Comparison of ENCODE assay signal across 12 cellular contexts in genomic region chr5:74643160-74643562, GRCh38. TPM values are rescaled to one million over a fixed set of nuclear protein-coding genes. Genes with fewer than 3 reads are reported as not detected.
DNase-seq lines count a peak whose midpoint lies in the region; TF ChIP-seq lines count a peak whose summit lies in the region.
"Had no signal": no experiment of that assay in that cellular context is flagged by ENCODE, and none has a peak within 500 bp of the region (broad histone marks: within the 10 kb centered on the region; RNA-seq: fewer than 3 reads in every experiment).

No MANE protein-coding gene starts in this region.

- no peaks in the 10 kb centered on the region for H3K9me2 ChIP-seq in GM23248 (ENCODE audit: insufficient read depth)

- H2AFZ ChIP-seq in GM23248 (peak overlapping the region; percentile 62; the same call in 1 of the 2 replicates), fibroblast of lung (ENCODE audit: low read length) (peak overlapping the region; percentile 42)

- in situ Hi-C loops in GM23248 (cut with MboI), result loop anchor here (10.0 kb wide), 1 partner anchor 608 kb away; no protein-coding TSS in a partner anchor

- no peak for TF ChIP-seq CTCF in fibroblast of lung (conservative IDR thresholded peaks at IDR 0.05 in 1 of 2, IDR thresholded peaks at IDR 0.05 in 1 of 2; ENCODE audit: low read depth in 1 of 2, low read length in 2 of 2)

- H3F3A ChIP-seq in GM23248 (ENCODE audit: insufficient read depth), result peaks cover 35% of the 10 kb centered on the region

- H3K9ac ChIP-seq in GM23248 (peak overlapping the region; percentile 32; the same call in 1 of the 2 replicates), fibroblast of lung (ENCODE audit: insufficient read depth, low read length) (no peak overlapping the region)

- POLR2A ChIA-PET in HEK293T (lab: Yijun Ruan, JAX), result no interaction called here

- peaks cover 16% of the 10 kb centered on the region for H3K79me2 ChIP-seq in GM23248 (ENCODE audit: insufficient read depth)
- H3K79me2 ChIP-seq in fibroblast of lung (ENCODE audit: control insufficient read depth, insufficient read depth, low read length), result peaks cover 21% of the 10 kb centered on the region

- CTCF ChIA-PET in HEK293T (lab: Yijun Ruan, JAX), result interaction anchor here (1.4 kb wide), 1 partner anchor 17 kb away, joined by 3 read pairs; no protein-coding TSS in a partner anchor

- H4K20me1 ChIP-seq in GM23248 (ENCODE audit: insufficient read depth), result no peaks in the 10 kb centered on the region
- no peaks in the 10 kb centered on the region for H4K20me1 ChIP-seq in fibroblast of lung (ENCODE audit: control insufficient read depth, extremely low read depth, insufficient read depth, low read length)

- peak overlapping the region; percentile 77 for H3K27ac ChIP-seq in GM23248
- peak overlapping the region; percentile 42 for H3K27ac ChIP-seq in fibroblast of lung (ENCODE audit: insufficient read depth, low read length)
- H3K27ac ChIP-seq: right atrium auricular region had no signal

- no peaks in the 10 kb centered on the region for H3K36me3 ChIP-seq in GM23248 (ENCODE audit: low read depth)
- H3K36me3 ChIP-seq in fibroblast of lung (ENCODE audit: control insufficient read depth, insufficient read depth, low read length), result no peaks in the 10 kb centered on the region
- H3K36me3 ChIP-seq: right atrium auricular region had no signal

- H3K27me3 ChIP-seq in GM23248 (replicated peaks; ENCODE audit: insufficient read depth), result no peaks in the 10 kb centered on the region
- H3K27me3 ChIP-seq in fibroblast of lung (ENCODE audit: control insufficient read depth, insufficient read depth, low read length), result no peaks in the 10 kb centered on the region
- H3K27me3 ChIP-seq: right atrium auricular region had no signal

- peak; percentile 94 for DNase-seq in GM23248
- peak; percentile 43 for DNase-seq in SIG-M5 (lab: John Stamatoyannopoulos, UW)
- peak; percentile 91 to 99 for DNase-seq in fibroblast of lung (ENCODE audit: low read depth in 2 of 2)
- DNase-seq in pulmonary artery endothelial cell (ENCODE audit: low read depth, low spot score), result peak; percentile 91
- DNase-seq in Kasumi-1 (lab: John Stamatoyannopoulos, UW), result no peak
- no peak for DNase-seq in retina
- no peak for DNase-seq in NCI-H2227 treated with DMSO at 0.1 percent for 48 hours (lab: John Stamatoyannopoulos, UW)
- DNase-seq in HEK293T (ENCODE audit: extremely low spot score), result no peak
- DNase-seq: activated effector memory CD4-positive, alpha-beta T cell treated with Interleukin-2 at 50 U/mL for 16 hours; stimulated activated naive CD8-positive, alpha-beta T cell treated with anti-CD3 and anti-CD28 coated beads, Interleukin-15, amount 100 ng/mL, for 72 hours had no signal

- peak overlapping the region; percentile 97 for H3K4me2 ChIP-seq in GM23248 (ENCODE audit: unreplicated experiment)
- peak overlapping the region; percentile 67 for H3K4me2 ChIP-seq in fibroblast of lung (ENCODE audit: extremely low read depth, insufficient read depth, low read length)

- H3K4me3 ChIP-seq in GM23248 (peak overlapping the region; percentile 36), fibroblast of lung (replicated peaks in 1 of 4; ENCODE audit: control extremely low read depth in 1 of 4, insufficient read depth in 1 of 4, low read depth in 3 of 4, low read length in 4 of 4) (no peak overlapping the region)
- H3K4me3 ChIP-seq: GM12878, right atrium auricular region had no signal

- WGBS in GM23248 (ENCODE audit: low coverage in 1 of 2, low lambda C conversion rate in 2 of 2, missing lambda C conversion rate in 2 of 2), 2 experiments, result 2 to 5% methylated on average over 4 of the region's 4 CpGs

- H3K4me1 ChIP-seq in GM23248 (ENCODE audit: insufficient read depth) (peaks cover 26% of the 10 kb centered on the region), fibroblast of lung (ENCODE audit: control insufficient read depth, extremely low read depth, insufficient read depth, low read length) (peaks cover 13% of the 10 kb centered on the region)

- no peaks in the 10 kb centered on the region for H3K9me3 ChIP-seq in GM23248 (ENCODE audit: low read depth)
- H3K9me3 ChIP-seq in fibroblast of lung (ENCODE audit: control insufficient read depth, insufficient read depth, low read depth, low read length), result no peaks in the 10 kb centered on the region
- H3K9me3 ChIP-seq: right atrium auricular region had no signal

TF ChIP-seq in HEK293T, 16 proteins besides CTCF, POLR2A, EP300 and RAD21:
- TF ChIP-seq FOXA1 (IDR thresholded peaks at IDR 0.05), result no peak
- TF ChIP-seq ELF4 (IDR thresholded peaks at IDR 0.05), result no peak
- no peak for TF ChIP-seq L3MBTL2 (conservative IDR thresholded peaks at IDR 0.05)
- TF ChIP-seq FOXM1 (IDR thresholded peaks at IDR 0.05; ENCODE audit: borderline replicate concordance), result no peak
- no peak for TF ChIP-seq HDGF (IDR thresholded peaks at IDR 0.05; ENCODE audit: borderline replicate concordance)
- TF ChIP-seq CTBP1 (IDR thresholded peaks at IDR 0.05; ENCODE audit: borderline replicate concordance), result no peak
- TF ChIP-seq LEF1 (IDR thresholded peaks at IDR 0.05; ENCODE audit: borderline replicate concordance), result no peak
- TF ChIP-seq FOXK2 (IDR thresholded peaks at IDR 0.05), result no peak
- TF ChIP-seq TARDBP (IDR thresholded peaks at IDR 0.05), result no peak
- TF ChIP-seq SUZ12 (IDR thresholded peaks at IDR 0.05), result no peak
- no peak for TF ChIP-seq ZNF384 (IDR thresholded peaks at IDR 0.05)
- TF ChIP-seq NFRKB (IDR thresholded peaks at IDR 0.05), result no peak
- TF ChIP-seq BHLHE40 (IDR thresholded peaks at IDR 0.05; ENCODE audit: borderline replicate concordance), result no peak
- TF ChIP-seq ARNT (IDR thresholded peaks at IDR 0.05), result no peak
- TF ChIP-seq PKNOX1 (IDR thresholded peaks at IDR 0.05), result no peak

RNA-seq across cellular contexts. Expression of gene ENC1, which starts 2.6 kb away (rescaled TPM):
- 15.3 and 18.5 TPM in 2 replicates for total RNA-seq in GM23248 (2014; rRNA removed; shearing (Covaris generic))
- polyA plus RNA-seq in GM23248 (2016; fragmentation: Nextera tagmentation; extraction: Ambion mirVana) (14.6 and 15.8 TPM in 2 replicates), fibroblast of lung (3.5 and 15.6 TPM in 2 replicates)
- total RNA-seq in fibroblast of lung (15.4 and 21.8 TPM in 2 replicates), pulmonary artery endothelial cell (71.5 and 101 TPM in 2 replicates)
- 3.3 and 14.0 TPM in 2 replicates for polyA plus RNA-seq in fibroblast of lung (2012)
- 13.3 and 50.6 TPM in 2 replicates for polyA minus RNA-seq in fibroblast of lung (ENCODE audit: low replicate concordance)

RNA-seq across cellular contexts. Expression of gene HEXB, which starts 41.9 kb away (rescaled TPM):
- total RNA-seq in GM23248 (2014; rRNA removed; shearing (Covaris generic)), result 106 and 109 TPM in 2 replicates
- polyA plus RNA-seq in GM23248 (2016; fragmentation: Nextera tagmentation; extraction: Ambion mirVana), result 127 TPM in 2 replicates
- total RNA-seq in fibroblast of lung, result 214 and 245 TPM in 2 replicates
- polyA plus RNA-seq in fibroblast of lung, result 203 and 254 TPM in 2 replicates
- 194 and 245 TPM in 2 replicates for polyA plus RNA-seq in fibroblast of lung (2012)
- polyA minus RNA-seq in fibroblast of lung (ENCODE audit: low replicate concordance), result 28.0 and 30.2 TPM in 2 replicates
- 161 and 165 TPM in 2 replicates for total RNA-seq in pulmonary artery endothelial cell

Comparison
In these comparisons a context has a peak if more than half of its experiments do, and no peak if none do; other contexts are left out.
1. DNase-seq: peak in GM23248 (single experiment), SIG-M5 (single experiment), fibroblast of lung (2 of 2) and pulmonary artery endothelial cell (single experiment); none in Kasumi-1 (0 of 2), retina (single experiment), NCI-H2227 treated with DMSO at 0.1 percent for 48 hours (single experiment) and HEK293T (single experiment).